ENCODE assay signal across 9 cellular contexts in the genomic region with DNA sequence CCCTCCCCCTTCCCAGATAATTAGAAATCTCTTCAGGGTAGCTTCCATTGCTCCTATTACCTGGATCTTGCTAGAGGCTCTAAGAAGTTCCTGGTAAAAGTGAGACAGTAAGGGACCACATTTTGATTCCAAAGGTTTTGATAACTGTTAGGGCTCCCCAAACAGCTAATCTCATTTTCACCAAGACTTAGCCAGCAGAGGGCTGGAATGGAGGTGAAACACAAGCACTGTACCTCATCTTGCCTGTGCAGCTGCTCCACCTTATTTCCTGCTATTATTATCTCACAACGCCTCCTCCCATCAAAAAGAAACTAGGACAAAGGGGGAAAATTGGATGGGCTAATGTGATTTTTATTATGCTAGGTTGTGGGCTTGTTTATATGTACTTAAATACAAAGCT. TPM values are rescaled to one million over a fixed set of nuclear protein-coding genes. Genes with fewer than 3 reads are reported as not detected.
DNase-seq lines count a peak whose midpoint lies in the region; ATAC-seq lines count a peak whose summit lies in the region.
"Had no signal": no experiment of that assay in that cellular context is flagged by ENCODE, and none has a peak within 500 bp of the region (broad histone marks: within the 10 kb centered on the region; RNA-seq: fewer than 3 reads in every experiment).

No MANE protein-coding gene starts in this region.

- H3K27me3 Mint-ChIP-seq in CD4-positive, alpha-beta memory T cell, result no peaks in the 10 kb centered on the region
- no peaks in the 10 kb centered on the region for H3K27me3 Mint-ChIP-seq in activated naive CD8-positive, alpha-beta T cell treated with anti-CD3 and anti-CD28 coated beads, Interleukin-2, amount 10 ng/mL, durations not matched to agents 7 days and 5 days

- H3K36me3 Mint-ChIP-seq in CD4-positive, alpha-beta memory T cell, result peaks cover 0 to 5% of the 10 kb centered on the region in 2 donors
- peaks cover 16% of the 10 kb centered on the region for H3K36me3 Mint-ChIP-seq in activated naive CD8-positive, alpha-beta T cell treated with anti-CD3 and anti-CD28 coated beads, Interleukin-2, amount 10 ng/mL, durations not matched to agents 7 days and 5 days

- no peaks in the 10 kb centered on the region for H3K9me3 Mint-ChIP-seq in CD4-positive, alpha-beta memory T cell
- H3K9me3 Mint-ChIP-seq in activated naive CD8-positive, alpha-beta T cell treated with anti-CD3 and anti-CD28 coated beads, Interleukin-2, amount 10 ng/mL, durations not matched to agents 7 days and 5 days, result peaks cover under 1% of the 10 kb centered on the region

- H3K4me1 ChIP-seq in CD4-positive, alpha-beta memory T cell (ENCODE audit: insufficient read depth, low read length), result peaks cover 94% of the 10 kb centered on the region
- H3K4me1 ChIP-seq in muscle layer of colon (ENCODE audit: insufficient read depth, low read length), result peaks cover 84% of the 10 kb centered on the region

- POLR2A ChIA-PET in CD4-positive, alpha-beta memory T cell (lab: Charles Lee; ENCODE audit: partially characterized antibody), result interaction anchor here (0.9 to 1.9 kb wide), 4 partner anchors 9 to 22 kb away, joined by 3 to 17 read pairs (median 4); no protein-coding TSS in a partner anchor
- POLR2A ChIA-PET in activated naive CD8-positive, alpha-beta T cell treated with anti-CD3 and anti-CD28 coated beads, Interleukin-2, amount 10 ng/mL, durations not matched to agents 7 days and 5 days (lab: Charles Lee), result interaction anchor here (0.7 to 1.5 kb wide), 2 partner anchors 8 to 234 kb away, joined by 4 to 5 read pairs; no protein-coding TSS in a partner anchor

- peak overlapping the region; percentile 9 to 86 (median 67) for H3K27ac Mint-ChIP-seq in CD4-positive, alpha-beta memory T cell
- no peak overlapping the region for H3K27ac Mint-ChIP-seq in activated naive CD8-positive, alpha-beta T cell treated with anti-CD3 and anti-CD28 coated beads, Interleukin-2, amount 10 ng/mL, durations not matched to agents 7 days and 5 days

- no peaks in the 10 kb centered on the region for H3K36me3 ChIP-seq in CD4-positive, alpha-beta memory T cell (ENCODE audit: insufficient read depth, low read length)
- H3K36me3 ChIP-seq in muscle layer of colon (ENCODE audit: insufficient read depth, low read length), result no peaks in the 10 kb centered on the region
- H3K36me3 ChIP-seq: transverse colon had no signal

- H3K4me3 ChIP-seq in CD4-positive, alpha-beta memory T cell (ENCODE audit: low read length in 2 of 2), result no peak overlapping the region
- H3K4me3 ChIP-seq in muscle layer of colon (ENCODE audit: low read depth in 1 of 2, low read length in 2 of 2), result peak overlapping the region in 1 of 2 donors; percentile 1
- H3K4me3 ChIP-seq: transverse colon had no signal

- intact Hi-C loops in CD4-positive, alpha-beta memory T cell (cut with micrococcal nuclease), result loop anchor here (2.0 kb wide), 1 partner anchor 16 kb away; no protein-coding TSS in a partner anchor

- CTCF ChIA-PET in CD4-positive, alpha-beta memory T cell (lab: Charles Lee; ENCODE audit: partially characterized antibody), result interaction anchor here (0.8 to 1.8 kb wide), 6 partner anchors 10 to 51 kb away, joined by 3 to 7 read pairs (median 6); no protein-coding TSS in a partner anchor

- peak in 2 of 5 donors; percentile 10 to 26 for DNase-seq in CD4-positive, alpha-beta memory T cell
- DNase-seq in activated naive CD8-positive, alpha-beta T cell treated with anti-CD3 and anti-CD28 coated beads, Interleukin-2, amount 10 ng/mL, durations not matched to agents 7 days and 5 days, result no peak
- DNase-seq in Ammon's horn (ENCODE audit: low spot score), result no peak
- DNase-seq: transverse colon had no signal

- H3K27ac ChIP-seq in CD4-positive, alpha-beta memory T cell (ENCODE audit: low read depth, low read length), result no peak overlapping the region
- no peak overlapping the region for H3K27ac ChIP-seq in muscle layer of colon (ENCODE audit: low read depth, low read length)

- peaks cover 58 to 94% (median 76%) of the 10 kb centered on the region in 4 donors for H3K4me1 Mint-ChIP-seq in CD4-positive, alpha-beta memory T cell
- H3K4me1 Mint-ChIP-seq in activated naive CD8-positive, alpha-beta T cell treated with anti-CD3 and anti-CD28 coated beads, Interleukin-2, amount 10 ng/mL, durations not matched to agents 7 days and 5 days, result peaks cover 53% of the 10 kb centered on the region

- peak overlapping the region in 4 of 8 donors; percentile 55 to 86 (median 60) for H3K4me3 Mint-ChIP-seq in CD4-positive, alpha-beta memory T cell
- H3K4me3 Mint-ChIP-seq in activated naive CD8-positive, alpha-beta T cell treated with anti-CD3 and anti-CD28 coated beads, Interleukin-2, amount 10 ng/mL, durations not matched to agents 7 days and 5 days, result peak overlapping the region; percentile 22

- peak; percentile 40 for ATAC-seq in HG02885 (IDR thresholded peaks at IDR 0.05; ENCODE audit: poor library complexity, unreplicated experiment)
- ATAC-seq in activated naive CD8-positive, alpha-beta T cell treated with anti-CD3 and anti-CD28 coated beads, Interleukin-2, amount 10 ng/mL, durations not matched to agents 7 days and 5 days (ENCODE audit: low read depth), result no peak
- ATAC-seq in GM21447 (IDR thresholded peaks at IDR 0.05; ENCODE audit: unreplicated experiment), result no peak
- ATAC-seq in HG02970 (IDR thresholded peaks at IDR 0.05; ENCODE audit: low FRiP score, unreplicated experiment), result no peak
- ATAC-seq in GM19452 (IDR thresholded peaks at IDR 0.05; ENCODE audit: unreplicated experiment), result no peak

- H3K27me3 ChIP-seq in CD4-positive, alpha-beta memory T cell (ENCODE audit: insufficient read depth, low read length), result no peaks in the 10 kb centered on the region
- no peaks in the 10 kb centered on the region for H3K27me3 ChIP-seq in muscle layer of colon (ENCODE audit: control insufficient read depth in 1 of 2, insufficient read depth in 2 of 2, low read length in 2 of 2)
- H3K27me3 ChIP-seq: transverse colon had no signal

- no peaks in the 10 kb centered on the region for H3K9me3 ChIP-seq in CD4-positive, alpha-beta memory T cell (ENCODE audit: control insufficient read depth in 1 of 2, low read length in 2 of 2)
- H3K9me3 ChIP-seq in muscle layer of colon (ENCODE audit: low read length), result no peaks in the 10 kb centered on the region
- H3K9me3 ChIP-seq: transverse colon had no signal

- H3K9ac ChIP-seq in muscle layer of colon (ENCODE audit: low read length), result peak overlapping the region; percentile 17

RNA-seq across cellular contexts. Expression of a gene that starts 7.3 kb away (rescaled TPM):
- total RNA-seq in CD4-positive, alpha-beta memory T cell, result 100 to 1,000 TPM; 142 TPM
- polyA plus RNA-seq in CD4-positive, alpha-beta memory T cell, result 10 to 100 TPM in 1 of 2 donors, 1 to 10 TPM in 1; 8.4 to 51.4 TPM
- 100 to 1,000 TPM; 146 to 149 TPM for total RNA-seq in activated naive CD8-positive, alpha-beta T cell treated with anti-CD3 and anti-CD28 coated beads, Interleukin-2, amount 10 ng/mL, durations not matched to agents 7 days and 5 days

RNA-seq across cellular contexts. Expression of a gene that starts 41.8 kb away (rescaled TPM):
- total RNA-seq in CD4-positive, alpha-beta memory T cell, result 10 to 100 TPM; 36.9 to 39.2 TPM
- 10 to 100 TPM; 10.8 to 29.3 TPM for polyA plus RNA-seq in CD4-positive, alpha-beta memory T cell
- total RNA-seq in activated naive CD8-positive, alpha-beta T cell treated with anti-CD3 and anti-CD28 coated beads, Interleukin-2, amount 10 ng/mL, durations not matched to agents 7 days and 5 days, result 10 to 100 TPM; 46.6 to 49.9 TPM
